Comparison of ENCODE assay signal across 26 cellular contexts in genomic region chr2:230875347-230876315, GRCh38. TPM values are rescaled to one million over a fixed set of nuclear protein-coding genes. Genes with fewer than 3 reads are reported as not detected.
A peak's percentile ranks its signal among the peaks of the same experiment; 100 is the strongest.
DNase-seq lines count a peak whose midpoint lies in the region; ATAC-seq and TF ChIP-seq lines count a peak whose summit lies in the region.
"Had no signal": no experiment of that assay in that cellular context is flagged by ENCODE, and none has a peak within 500 bp of the region (broad histone marks: within the 10 kb centered on the region; RNA-seq: fewer than 3 reads in every experiment).

No MANE protein-coding gene starts in this region.

- H3K27ac ChIP-seq in coronary artery (no peak overlapping the region), upper lobe of right lung (no peak overlapping the region), right atrium auricular region (no peak overlapping the region), mammary epithelial cell (ENCODE audit: insufficient read depth, low read depth, low read length) (no peak overlapping the region)
- no peak overlapping the region for H3K27ac ChIP-seq in CD4-positive, alpha-beta memory T cell (ENCODE audit: low read depth, low read length)
- H3K27ac ChIP-seq: GM23248, prostate gland, uterus had no signal

- no peaks in the 10 kb centered on the region for H3K36me3 Mint-ChIP-seq in natural killer cell treated with Interleukin-12 subunit alpha and Interleukin-12 subunit beta and Interleukin-15 and Interleukin-18, amount 100 ng/mL, for 72 hours
- peaks cover 7 to 15% of the 10 kb centered on the region in 2 donors for H3K36me3 Mint-ChIP-seq in CD4-positive, alpha-beta memory T cell
- H3K36me3 Mint-ChIP-seq: CD14-positive monocyte had no signal

- H2AFZ ChIP-seq in mammary epithelial cell (ENCODE audit: low read depth, low read length), result no peak overlapping the region
- H2AFZ ChIP-seq: GM23248 had no signal

- no peaks in the 10 kb centered on the region for H3K9me3 Mint-ChIP-seq in natural killer cell treated with Interleukin-12 subunit alpha and Interleukin-12 subunit beta and Interleukin-15 and Interleukin-18, amount 100 ng/mL, for 72 hours
- no peaks in the 10 kb centered on the region for H3K9me3 Mint-ChIP-seq in CD4-positive, alpha-beta memory T cell
- H3K9me3 Mint-ChIP-seq: CD14-positive monocyte, nephron had no signal

- in situ Hi-C loops in mammary epithelial cell (cut with MboI; ENCODE audit: low sequenced_read_pairs in 2 of 2), result no loop called here

- 92% methylated on average over 25 of the region's 34 CpGs for WGBS in mammary epithelial cell (ENCODE audit: low coverage, missing lambda C conversion rate)

- H3K4me1 ChIP-seq in upper lobe of right lung (peaks cover 6% of the 10 kb centered on the region), right atrium auricular region (peaks cover 0 to 6% of the 10 kb centered on the region in 2 donors), mammary epithelial cell (ENCODE audit: insufficient read depth, low read length) (no peaks in the 10 kb centered on the region)
- H3K4me1 ChIP-seq in CD4-positive, alpha-beta memory T cell (ENCODE audit: insufficient read depth, low read length), result peaks cover 22% of the 10 kb centered on the region
- H3K4me1 ChIP-seq: prostate gland had no signal

- H3K79me2 ChIP-seq in mammary epithelial cell (ENCODE audit: insufficient read depth, low read length), result no peaks in the 10 kb centered on the region

- no TSS peak for BruUV-seq in mammary epithelial cell (replicated peaks; lab: Mats Ljungman, UMichigan)

- dilution Hi-C loops in mammary epithelial cell (cut with HindIII; ENCODE audit: low sequenced_read_pairs), result loop anchor here (5.0 kb wide), 2 partner anchors 33 to 37 kb away; no protein-coding TSS in a partner anchor

- no peaks in the 10 kb centered on the region for H3K36me3 ChIP-seq in upper lobe of right lung
- H3K36me3 ChIP-seq in CD4-positive, alpha-beta memory T cell (ENCODE audit: insufficient read depth, low read length), result no peaks in the 10 kb centered on the region
- H3K36me3 ChIP-seq in right atrium auricular region, result peaks cover 4% of the 10 kb centered on the region
- no peaks in the 10 kb centered on the region for H3K36me3 ChIP-seq in mammary epithelial cell (ENCODE audit: insufficient read depth, low read length)
- H3K36me3 ChIP-seq: uterus had no signal

- H3K4me3 Mint-ChIP-seq in natural killer cell treated with Interleukin-12 subunit alpha and Interleukin-12 subunit beta and Interleukin-15 and Interleukin-18, amount 100 ng/mL, for 72 hours, result peak overlapping the region; percentile 32
- no peak overlapping the region for H3K4me3 Mint-ChIP-seq in CD4-positive, alpha-beta memory T cell
- H3K4me3 Mint-ChIP-seq: activated CD4-positive, alpha-beta T cell treated with anti-CD3 and anti-CD28 coated beads for 36 hours; CD14-positive monocyte; nephron had no signal

- H3K4me2 ChIP-seq in mammary epithelial cell (ENCODE audit: insufficient read depth, low read depth, low read length), result no peak overlapping the region

- DNase-seq in activated CD8-positive, alpha-beta memory T cell treated with anti-CD3 and anti-CD28 coated beads, Interleukin-2, amount 50 U/mL, for 48 hours, result peak; percentile 50
- DNase-seq in activated CD8-positive, alpha-beta memory T cell treated with anti-CD3 and anti-CD28 coated beads, Interleukin-2, amount 50 U/mL, for 4 hours, result no peak
- DNase-seq in coronary artery (ENCODE audit: low spot score), result peak; percentile 68
- DNase-seq in natural killer cell treated with Interleukin-12 subunit alpha and Interleukin-12 subunit beta and Interleukin-15 and Interleukin-18, amount 100 ng/mL, for 72 hours (ENCODE audit: low spot score), result no peak
- peak; percentile 40 for DNase-seq in upper lobe of right lung
- no peak for DNase-seq in CD4-positive, alpha-beta memory T cell
- DNase-seq in right atrium auricular region (ENCODE audit: low spot score), result no peak
- no peak for DNase-seq in mammary epithelial cell
- DNase-seq: ACHN; activated CD4-positive, alpha-beta T cell treated with anti-CD3 and anti-CD28 coated beads for 36 hours; anterior cingulate cortex; central memory CD4-positive, alpha-beta T cell; erythroblast; foreskin melanocyte; GM23248; KG1; MV-4-11; NCI-H1694; NCI-H2171 treated with DMSO at 0.1 percent for 48 hours; NCI-H526 treated with DMSO at 0.1 percent for 48 hours; stimulated activated CD4-positive, alpha-beta T cell treated with anti-CD3 and anti-CD28 coated beads, Interleukin-4, amount 100 ng/mL, for 4 hours; uterus had no signal

- H3K4me3 ChIP-seq in coronary artery (no peak overlapping the region), upper lobe of right lung (no peak overlapping the region), right atrium auricular region (no peak overlapping the region), mammary epithelial cell (replicated peaks in 1 of 3; ENCODE audit: insufficient read depth in 1 of 3, low read depth in 2 of 3, low read length in 3 of 3) (no peak overlapping the region)
- no peak overlapping the region for H3K4me3 ChIP-seq in CD4-positive, alpha-beta memory T cell (ENCODE audit: low read length in 2 of 2)
- H3K4me3 ChIP-seq: GM23248, prostate gland, uterus had no signal

- H3K27me3 Mint-ChIP-seq in natural killer cell treated with Interleukin-12 subunit alpha and Interleukin-12 subunit beta and Interleukin-15 and Interleukin-18, amount 100 ng/mL, for 72 hours, result peaks cover 21 to 22% of the 10 kb centered on the region in 2 donors
- no peaks in the 10 kb centered on the region for H3K27me3 Mint-ChIP-seq in CD4-positive, alpha-beta memory T cell
- H3K27me3 Mint-ChIP-seq: activated CD4-positive, alpha-beta T cell treated with anti-CD3 and anti-CD28 coated beads for 36 hours had no signal

- CTCF ChIA-PET in CD4-positive, alpha-beta memory T cell (lab: Charles Lee; ENCODE audit: partially characterized antibody), result interaction anchor here (0.7 to 0.9 kb wide), 2 partner anchors 9 to 26 kb away, joined by 3 read pairs; no protein-coding TSS in a partner anchor
- CTCF ChIA-PET in mammary epithelial cell (lab: Charles Lee; ENCODE audit: low non-redundant PET), result no interaction called here

- no peak overlapping the region for H3K9ac ChIP-seq in mammary epithelial cell (ENCODE audit: insufficient read depth, low read length)
- H3K9ac ChIP-seq: GM23248 had no signal

- ATAC-seq in natural killer cell treated with Interleukin-12 subunit alpha and Interleukin-12 subunit beta and Interleukin-15 and Interleukin-18, amount 100 ng/mL, for 72 hours, result no peak
- no peak for ATAC-seq in upper lobe of right lung
- ATAC-seq: activated CD4-positive, alpha-beta T cell treated with anti-CD3 and anti-CD28 coated beads for 36 hours had no signal

- H3K9me3 ChIP-seq in upper lobe of right lung (no peaks in the 10 kb centered on the region), right atrium auricular region (no peaks in the 10 kb centered on the region), mammary epithelial cell (replicated peaks; ENCODE audit: insufficient read depth, low read length) (no peaks in the 10 kb centered on the region)
- no peaks in the 10 kb centered on the region for H3K9me3 ChIP-seq in CD4-positive, alpha-beta memory T cell (ENCODE audit: control insufficient read depth in 1 of 2, low read length in 2 of 2)
- H3K9me3 ChIP-seq: prostate gland, uterus had no signal

- intact Hi-C loops in upper lobe of right lung (cut with DNase I) (no loop called here), mammary epithelial cell (cut with micrococcal nuclease) (no loop called here)
- intact Hi-C loops in CD4-positive, alpha-beta memory T cell (cut with micrococcal nuclease), result no loop called here

- peaks cover 24 to 25% of the 10 kb centered on the region in 2 donors for H3K4me1 Mint-ChIP-seq in natural killer cell treated with Interleukin-12 subunit alpha and Interleukin-12 subunit beta and Interleukin-15 and Interleukin-18, amount 100 ng/mL, for 72 hours (ENCODE audit: low read depth in 2 of 2)
- peaks cover 5 to 36% (median 22%) of the 10 kb centered on the region in 4 donors for H3K4me1 Mint-ChIP-seq in CD4-positive, alpha-beta memory T cell

- H3K27me3 ChIP-seq in upper lobe of right lung (no peaks in the 10 kb centered on the region), right atrium auricular region (no peaks in the 10 kb centered on the region), mammary epithelial cell (ENCODE audit: insufficient read depth, low read length) (no peaks in the 10 kb centered on the region)
- H3K27me3 ChIP-seq in CD4-positive, alpha-beta memory T cell (ENCODE audit: insufficient read depth, low read length), result no peaks in the 10 kb centered on the region
- H3K27me3 ChIP-seq: uterus had no signal

- H4K20me1 ChIP-seq in mammary epithelial cell (ENCODE audit: insufficient read depth, low read length), result no peaks in the 10 kb centered on the region

- H3K27ac Mint-ChIP-seq in natural killer cell treated with Interleukin-12 subunit alpha and Interleukin-12 subunit beta and Interleukin-15 and Interleukin-18, amount 100 ng/mL, for 72 hours, result no peak overlapping the region
- H3K27ac Mint-ChIP-seq in CD4-positive, alpha-beta memory T cell, result no peak overlapping the region
- H3K27ac Mint-ChIP-seq: activated CD4-positive, alpha-beta T cell treated with anti-CD3 and anti-CD28 coated beads for 36 hours had no signal

- TF ChIP-seq CTCF in coronary artery (IDR thresholded peaks at IDR 0.05), result no peak
- TF ChIP-seq CTCF in upper lobe of right lung (IDR thresholded peaks at IDR 0.05), result no peak
- no peak for TF ChIP-seq CTCF in right atrium auricular region (IDR thresholded peaks at IDR 0.05)
- TF ChIP-seq CTCF in mammary epithelial cell (conservative IDR thresholded peaks at IDR 0.05 in 1 of 2, IDR thresholded peaks at IDR 0.05 in 1 of 2; ENCODE audit: extremely low read depth in 1 of 2, insufficient read depth in 1 of 2, low read depth in 1 of 2, low read length in 2 of 2), result no peak

- POLR2A ChIA-PET in CD4-positive, alpha-beta memory T cell (lab: Charles Lee; ENCODE audit: partially characterized antibody), result interaction anchor here (1.5 kb wide), 1 partner anchor 8 kb away, joined by 6 read pairs; no protein-coding TSS in a partner anchor

RNA-seq across cellular contexts. Expression of gene ITM2C, which starts 10.9 kb away (rescaled TPM):
- 10 to 100 TPM in 1 of 2 donors, 1 to 10 TPM in 1; 2.7 to 21.7 TPM for total RNA-seq in natural killer cell treated with Interleukin-12 subunit alpha and Interleukin-12 subunit beta and Interleukin-15 and Interleukin-18, amount 100 ng/mL, for 72 hours
- total RNA-seq in upper lobe of right lung, result 25.0 TPM
- total RNA-seq in CD4-positive, alpha-beta memory T cell, result 10 to 100 TPM; 24.1 to 24.3 TPM
- 10 to 100 TPM; 32.5 to 40.8 TPM for polyA plus RNA-seq in CD4-positive, alpha-beta memory T cell
- total RNA-seq in right atrium auricular region, result 10 to 100 TPM; 35.8 to 38.3 TPM
- total RNA-seq in mammary epithelial cell, result 10 to 100 TPM; 24.8 to 47.1 TPM
- 66.2 TPM for polyA plus RNA-seq in mammary epithelial cell
- polyA minus RNA-seq in mammary epithelial cell, result 77.9 TPM

RNA-seq across cellular contexts. Expression of gene GPR55, which starts 49.4 kb away (rescaled TPM):
- total RNA-seq in natural killer cell treated with Interleukin-12 subunit alpha and Interleukin-12 subunit beta and Interleukin-15 and Interleukin-18, amount 100 ng/mL, for 72 hours, result 1 to 10 TPM in 1 of 2 donors, under 1 TPM in 1; 0.26 to 5.5 TPM
- total RNA-seq in upper lobe of right lung (1.2 TPM), right atrium auricular region (not detected), mammary epithelial cell (not detected)
- total RNA-seq in CD4-positive, alpha-beta memory T cell, result 1 to 10 TPM; 8.1 to 8.3 TPM
- polyA plus RNA-seq in CD4-positive, alpha-beta memory T cell, result 1 to 10 TPM in 1 of 2 donors, not detected in 1; 2.4 TPM
- polyA plus RNA-seq in mammary epithelial cell, result not detected
- not detected for polyA minus RNA-seq in mammary epithelial cell
- total RNA-seq: GM23248, kidney epithelial cell, uterus had no signal

Comparison
In these comparisons a context has a peak if more than half of its experiments do, and no peak if none do; other contexts are left out.
1. DNase-seq: peak in activated CD8-positive, alpha-beta memory T cell treated with anti-CD3 and anti-CD28 coated beads, Interleukin-2, amount 50 U/mL, for 48 hours (single experiment), coronary artery (single experiment) and upper lobe of right lung (single experiment); none in activated CD8-positive, alpha-beta memory T cell treated with anti-CD3 and anti-CD28 coated beads, Interleukin-2, amount 50 U/mL, for 4 hours (single experiment), natural killer cell treated with Interleukin-12 subunit alpha and Interleukin-12 subunit beta and Interleukin-15 and Interleukin-18, amount 100 ng/mL, for 72 hours (single experiment), CD4-positive, alpha-beta memory T cell (0 of 5), right atrium auricular region (single experiment) and mammary epithelial cell (single experiment).